Comparison of ENCODE assay signal across 9 cellular contexts in the genomic region with DNA sequence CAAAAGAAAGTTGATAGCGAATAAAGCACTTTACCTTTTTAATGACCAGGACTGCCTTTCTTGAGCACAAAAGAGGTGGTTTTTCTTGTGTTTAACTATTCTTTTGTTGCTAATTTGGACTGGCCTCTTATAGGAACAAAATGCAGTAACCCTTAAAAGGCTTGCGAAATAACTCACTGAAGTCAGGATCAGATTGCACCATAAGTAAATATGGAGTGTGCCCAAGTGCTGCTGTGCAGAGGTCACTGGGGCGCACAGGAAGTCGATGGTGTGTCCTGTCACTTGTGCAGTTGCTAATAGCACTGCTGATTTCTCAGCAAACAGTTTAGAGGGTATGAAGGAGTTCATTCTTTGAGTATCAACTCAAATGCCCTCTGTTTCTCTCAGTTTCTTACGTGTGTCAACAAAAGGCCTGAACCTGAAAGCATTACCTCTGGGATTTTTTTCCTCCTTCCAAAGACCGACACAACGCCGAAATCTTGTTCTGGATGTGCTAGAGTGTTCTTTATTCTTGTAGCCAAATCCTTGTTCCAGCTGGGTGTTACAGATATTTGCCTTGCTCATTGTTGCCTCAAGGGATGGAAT.
A peak's percentile ranks its signal among the peaks of the same experiment; 100 is the strongest.
DNase-seq lines count a peak whose midpoint lies in the region; ATAC-seq and TF ChIP-seq lines count a peak whose summit lies in the region.
"Had no signal": no experiment of that assay in that cellular context is flagged by ENCODE, and none has a peak within 500 bp of the region (broad histone marks: within the 10 kb centered on the region; RNA-seq: fewer than 3 reads in every experiment).

No MANE protein-coding gene starts in this region.

- H3K4me2 ChIP-seq in osteoblast (ENCODE audit: insufficient read depth, low read length) (peak overlapping the region; percentile 30), Karpas-422 (ENCODE audit: low read depth, low read length, poor library complexity, severe bottlenecking) (no peak overlapping the region)

- no peaks in the 10 kb centered on the region for H3K9me2 ChIP-seq in Karpas-422 (replicated peaks; ENCODE audit: insufficient read depth, low read length)

- H3K27ac ChIP-seq in osteoblast (ENCODE audit: low read depth, low read length), result peak overlapping the region; percentile 26
- no peak overlapping the region for H3K27ac ChIP-seq in Karpas-422 (ENCODE audit: low read length)

- H3K27me3 ChIP-seq in osteoblast (ENCODE audit: insufficient read depth, low read length) (no peaks in the 10 kb centered on the region), Karpas-422 (ENCODE audit: low read length) (no peaks in the 10 kb centered on the region)

- H3K36me3 ChIP-seq in osteoblast (ENCODE audit: insufficient read depth, low read length), result peaks cover 66% of the 10 kb centered on the region
- H3K36me3 ChIP-seq in Karpas-422 (ENCODE audit: insufficient read depth, low read length), result peaks cover 50% of the 10 kb centered on the region

- peak; percentile 9 for DNase-seq in DMS79 (lab: John Stamatoyannopoulos, UW)
- DNase-seq in NCI-H2029 (lab: John Stamatoyannopoulos, UW), result peak; percentile 59
- DNase-seq in cardiac fibroblast (ENCODE audit: low read depth in 2 of 2), result peak; percentile 70 to 73
- no peak for DNase-seq in osteoblast (ENCODE audit: insufficient read length, low spot score, missing footprints)
- no peak for DNase-seq in Karpas-422
- DNase-seq in C1 segment of cervical spinal cord (lab: John Stamatoyannopoulos, UW), result no peak
- DNase-seq: stimulated activated CD4-positive, alpha-beta T cell treated with anti-CD3 and anti-CD28 coated beads, Interleukin-4, amount 100 ng/mL, for 24 hours had no signal

- peaks cover 23% of the 10 kb centered on the region for H4K20me1 ChIP-seq in osteoblast (ENCODE audit: insufficient read depth, low read length)
- no peaks in the 10 kb centered on the region for H4K20me1 ChIP-seq in Karpas-422 (ENCODE audit: insufficient read depth, low read depth, low read length)

- H3K9me3 ChIP-seq in osteoblast (ENCODE audit: low read depth, low read length) (no peaks in the 10 kb centered on the region), Karpas-422 (ENCODE audit: low read length) (no peaks in the 10 kb centered on the region)

- ATAC-seq in GM21381 (IDR thresholded peaks at IDR 0.05; ENCODE audit: unreplicated experiment) (no peak), GM19023 (IDR thresholded peaks at IDR 0.05; ENCODE audit: unreplicated experiment) (no peak)

- no peak overlapping the region for H3K4me3 ChIP-seq in cardiac fibroblast (replicated peaks in 1 of 2; ENCODE audit: low read depth in 2 of 2, low read length in 2 of 2)
- no peak overlapping the region for H3K4me3 ChIP-seq in osteoblast (ENCODE audit: insufficient read depth, low read length)
- no peak overlapping the region for H3K4me3 ChIP-seq in Karpas-422 (ENCODE audit: low read length)

- H3K79me2 ChIP-seq in osteoblast (ENCODE audit: insufficient read depth, low read length) (peaks cover 80% of the 10 kb centered on the region), Karpas-422 (ENCODE audit: low read length) (peaks cover 89% of the 10 kb centered on the region)

- TF ChIP-seq CTCF in cardiac fibroblast (IDR thresholded peaks at IDR 0.05; ENCODE audit: low read depth, low read length), result no peak
- no peak for TF ChIP-seq CTCF in osteoblast (IDR thresholded peaks at IDR 0.05; ENCODE audit: extremely low read depth, low read depth, low read length)

- H3K4me1 ChIP-seq in osteoblast (ENCODE audit: insufficient read depth, low read length), result peaks cover 32% of the 10 kb centered on the region
- peaks cover 4% of the 10 kb centered on the region for H3K4me1 ChIP-seq in Karpas-422 (ENCODE audit: low read length)

- H2AFZ ChIP-seq in osteoblast (ENCODE audit: low read length) (no peak overlapping the region), Karpas-422 (ENCODE audit: low read length) (no peak overlapping the region)

- H3K9ac ChIP-seq in Karpas-422 (ENCODE audit: low read length), result no peak overlapping the region

Comparison
In these comparisons a context has a peak if more than half of its experiments do, and no peak if none do; other contexts are left out.
1. DNase-seq: peak in DMS79 (single experiment), NCI-H2029 (single experiment) and cardiac fibroblast (2 of 2); none in osteoblast (single experiment), Karpas-422 (single experiment) and C1 segment of cervical spinal cord (0 of 14).